ENCODE assay signal across 24 cellular contexts in genomic region chr15:49927462-49927861, GRCh38.
A peak's percentile ranks its signal among the peaks of the same experiment; 100 is the strongest.
DNase-seq lines count a peak whose midpoint lies in the region; ATAC-seq, FAIRE-seq and TF ChIP-seq lines count a peak whose summit lies in the region.
"Had no signal": no experiment of that assay in that cellular context is flagged by ENCODE, and none has a peak within 500 bp of the region (broad histone marks: within the 10 kb centered on the region; RNA-seq: fewer than 3 reads in every experiment).

No MANE protein-coding gene starts in this region.

- CTCF ChIA-PET in AG04449 (lab: Yijun Ruan, JAX) (no interaction called here), PC-9 (lab: Charles Lee) (no interaction called here)

- no peaks in the 10 kb centered on the region for H3K9me3 ChIP-seq in PC-9 (ENCODE audit: insufficient read depth, low read depth)
- no peaks in the 10 kb centered on the region for H3K9me3 ChIP-seq in mucosa of descending colon
- H3K9me3 ChIP-seq: A549, body of pancreas, SK-N-SH had no signal

- no peaks in the 10 kb centered on the region for H3K79me2 ChIP-seq in PC-9 (ENCODE audit: low read depth)

- TF ChIP-seq CTCF in AG04449 (IDR thresholded peaks at IDR 0.05; ENCODE audit: insufficient read depth, low read length, missing control alignments) (no peak), fibroblast of villous mesenchyme (IDR thresholded peaks at IDR 0.05; ENCODE audit: insufficient read depth, low read depth, low read length) (no peak), PC-9 (conservative IDR thresholded peaks at IDR 0.05) (no peak), mucosa of descending colon (IDR thresholded peaks at IDR 0.05) (no peak), D721Med (IDR thresholded peaks at IDR 0.05; ENCODE audit: insufficient read depth, missing control alignments) (no peak)

- H3K36me3 ChIP-seq in PC-9 (ENCODE audit: low read depth) (no peaks in the 10 kb centered on the region), mucosa of descending colon (ENCODE audit: low read depth) (no peaks in the 10 kb centered on the region)

- FAIRE-seq in D721Med (lab: Jason Lieb, UNC): no peak
- FAIRE-seq: A549 had no signal

- no peaks in the 10 kb centered on the region for H3F3A ChIP-seq in PC-9 (ENCODE audit: insufficient read depth, low read depth)

- BruUV-seq in PC-9 (replicated peaks; lab: Mats Ljungman, UMichigan): no TSS peak

- POLR2A ChIA-PET in AG04449 (lab: Yijun Ruan, JAX): no interaction called here
- POLR2A ChIA-PET in PC-9 (lab: Charles Lee; ENCODE audit: unreplicated experiment): no interaction called here

- intact Hi-C loops in PC-9 (cut with micrococcal nuclease; ENCODE audit: unreplicated experiment) (no loop called here), mucosa of descending colon (cut with DNase I, micrococcal nuclease) (no loop called here)

- no peak overlapping the region for H3K4me3 ChIP-seq in AG04449 (ENCODE audit: low read depth, low read length)
- H3K4me3 ChIP-seq in fibroblast of villous mesenchyme (ENCODE audit: low read depth, low read length): no peak overlapping the region
- no peak overlapping the region for H3K4me3 ChIP-seq in PC-9
- H3K4me3 ChIP-seq in mucosa of descending colon: no peak overlapping the region
- H3K4me3 ChIP-seq: A549, body of pancreas, GM23338, smooth muscle cell had no signal

- no peak for ATAC-seq in mucosa of descending colon
- ATAC-seq: A549; activated CD8-positive, alpha-beta T cell treated with anti-CD3 and anti-CD28 coated beads for 36 hours; body of pancreas; GM23338; left colon had no signal

- DNase-seq in AG04449 (ENCODE audit: low read depth, low spot score): peak; percentile 29
- DNase-seq in GM04503 (ENCODE audit: low read depth): peak; percentile 85
- peak; percentile 35 for DNase-seq in amniotic epithelial cell (ENCODE audit: low read depth)
- peak; percentile 88 for DNase-seq in fibroblast of villous mesenchyme (ENCODE audit: low read depth)
- no peak for DNase-seq in PC-9
- DNase-seq in DMS 273 (lab: John Stamatoyannopoulos, UW; ENCODE audit: unreplicated experiment): no peak
- no peak for DNase-seq in mucosa of descending colon
- DNase-seq in D721Med (ENCODE audit: insufficient read length, low spot score): no peak
- DNase-seq: activated CD4-positive, CD25-positive, alpha-beta regulatory T cell; activated CD8-positive, alpha-beta T cell treated with anti-CD3 and anti-CD28 coated beads for 36 hours; activated naive CD4-positive, alpha-beta T cell treated with anti-CD3 and anti-CD28 coated beads for 36 hours; activated T-cell treated with anti-CD3 and anti-CD28 coated beads, Interleukin-2, amount 50 U/mL, for 24 hours; body of pancreas; CD4-positive, alpha-beta memory T cell; cortex of kidney; DMS79 treated with DMSO at 0.1 percent for 48 hours; left colon; NCI-H187; RPMI8226; SK-N-SH; stimulated activated CD4-positive, alpha-beta T cell treated with anti-CD3 and anti-CD28 coated beads, Interleukin-4, amount 100 ng/mL, for 1 hour had no signal

- H3K4me1 ChIP-seq in PC-9 (replicated peaks; ENCODE audit: insufficient read depth) (no peaks in the 10 kb centered on the region), mucosa of descending colon (ENCODE audit: low read depth) (no peaks in the 10 kb centered on the region)
- H3K4me1 ChIP-seq: A549, body of pancreas had no signal

- no peak overlapping the region for H2AFZ ChIP-seq in PC-9
- H2AFZ ChIP-seq: GM23338 had no signal

- no peaks in the 10 kb centered on the region for H3K9me2 ChIP-seq in PC-9 (ENCODE audit: insufficient read depth)
- H3K9me2 ChIP-seq: SK-N-SH had no signal

- no peaks in the 10 kb centered on the region for H4K20me1 ChIP-seq in PC-9 (ENCODE audit: insufficient read depth)

- no peak overlapping the region for H3K4me2 ChIP-seq in PC-9
- H3K4me2 ChIP-seq: A549, GM23338, SK-N-SH, smooth muscle cell had no signal

- no peak overlapping the region for H3K27ac ChIP-seq in PC-9
- H3K27ac ChIP-seq: A549, body of pancreas had no signal

- no peaks in the 10 kb centered on the region for H3K27me3 ChIP-seq in PC-9 (ENCODE audit: insufficient read depth, low read depth)
- H3K27me3 ChIP-seq: body of pancreas had no signal

Comparison
In these comparisons a context has a peak if more than half of its experiments do, and no peak if none do; other contexts are left out.
1. DNase-seq: peak in AG04449 (single experiment), GM04503 (single experiment), amniotic epithelial cell (single experiment) and fibroblast of villous mesenchyme (single experiment); none in PC-9 (0 of 2), DMS 273 (single experiment), mucosa of descending colon (0 of 3) and D721Med (single experiment).